11 cellular contexts compared by ENCODE assay signal in the genomic region with DNA sequence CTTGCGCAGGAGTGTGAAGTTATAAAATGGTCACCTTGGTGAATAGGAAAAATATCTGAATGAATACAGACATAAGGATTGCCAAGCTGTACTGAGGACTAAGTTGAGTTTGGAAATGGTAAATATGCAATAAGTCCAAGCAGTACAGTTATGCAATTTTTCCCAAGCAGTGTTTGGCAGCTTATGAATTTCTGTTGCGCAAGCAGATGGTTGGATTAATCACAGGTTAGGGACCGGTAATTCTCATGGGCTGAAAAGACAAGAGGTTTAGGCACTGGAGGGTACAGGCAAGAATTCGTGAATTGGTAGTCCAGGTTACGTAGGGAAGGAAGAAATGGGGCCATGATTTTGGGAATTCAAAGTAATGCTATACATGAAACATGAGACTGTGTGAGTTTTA.
A peak's percentile ranks its signal among the peaks of the same experiment; 100 is the strongest.
DNase-seq lines count a peak whose midpoint lies in the region; FAIRE-seq and TF ChIP-seq lines count a peak whose summit lies in the region.
"Had no signal": no experiment of that assay in that cellular context is flagged by ENCODE, and none has a peak within 500 bp of the region (broad histone marks: within the 10 kb centered on the region; RNA-seq: fewer than 3 reads in every experiment).

No MANE protein-coding gene starts in this region.

- H3K79me2 ChIP-seq in keratinocyte (ENCODE audit: control insufficient read depth, insufficient read depth, low read length) = no peaks in the 10 kb centered on the region

- no peak overlapping the region for H3K4me2 ChIP-seq in keratinocyte (ENCODE audit: control insufficient read depth, extremely low read depth, insufficient read depth, low read depth, low read length)

- H3K4me3 ChIP-seq in AG04449 (ENCODE audit: low read depth, low read length) = no peak overlapping the region
- no peak overlapping the region for H3K4me3 ChIP-seq in brain microvascular endothelial cell (ENCODE audit: low read depth, low read length)
- no peak overlapping the region for H3K4me3 ChIP-seq in keratinocyte (ENCODE audit: control insufficient read depth in 2 of 3, extremely low read depth in 1 of 3, insufficient read depth in 2 of 3, low read depth in 1 of 3, low read length in 3 of 3)

- H3K27me3 ChIP-seq in brain microvascular endothelial cell (replicated peaks) = no peaks in the 10 kb centered on the region
- H3K27me3 ChIP-seq in keratinocyte (ENCODE audit: control insufficient read depth, extremely low read depth, insufficient read depth, low read length) = no peaks in the 10 kb centered on the region
- H3K27me3 ChIP-seq: breast epithelium had no signal

- no peaks in the 10 kb centered on the region for H3K9me3 ChIP-seq in keratinocyte (ENCODE audit: control insufficient read depth, low read depth, low read length)

- dilution Hi-C loops in keratinocyte (cut with MboI; ENCODE audit: extremely low pct_ligation_motif_present, low sequenced_read_pairs) = no loop called here

- no peak overlapping the region for H3K27ac ChIP-seq in brain microvascular endothelial cell
- no peak overlapping the region for H3K27ac ChIP-seq in keratinocyte (ENCODE audit: control insufficient read depth, insufficient read depth, low read length)
- H3K27ac ChIP-seq: breast epithelium had no signal

- POLR2A ChIA-PET in AG04449 (lab: Yijun Ruan, JAX) = no interaction called here

- H3K9ac ChIP-seq in keratinocyte (ENCODE audit: control insufficient read depth, extremely low read depth, insufficient read depth, low read length) = no peak overlapping the region

- H3K9me1 ChIP-seq in keratinocyte (ENCODE audit: control insufficient read depth, extremely low read depth, insufficient read depth, low read length) = no peaks in the 10 kb centered on the region

- H4K20me1 ChIP-seq in keratinocyte (ENCODE audit: control insufficient read depth, extremely low read depth, insufficient read depth, low read length) = no peaks in the 10 kb centered on the region

- H3K36me3 ChIP-seq in brain microvascular endothelial cell (replicated peaks) (no peaks in the 10 kb centered on the region), keratinocyte (ENCODE audit: control insufficient read depth in 2 of 2, extremely low read depth in 1 of 2, insufficient read depth in 2 of 2, low read length in 2 of 2) (no peaks in the 10 kb centered on the region)
- H3K36me3 ChIP-seq: breast epithelium had no signal

- no peak for TF ChIP-seq CTCF in AG04449 (IDR thresholded peaks at IDR 0.05; ENCODE audit: insufficient read depth, low read length, missing control alignments)
- no peak for TF ChIP-seq CTCF in brain microvascular endothelial cell (IDR thresholded peaks at IDR 0.05; ENCODE audit: low read depth, low read length, missing control alignments)
- no peak for TF ChIP-seq CTCF in keratinocyte (optimal IDR thresholded peaks at IDR 0.05 in 1 of 3, IDR thresholded peaks at IDR 0.05 in 1 of 3, conservative IDR thresholded peaks at IDR 0.05 in 1 of 3; ENCODE audit: extremely low read depth in 1 of 3, insufficient read depth in 2 of 3, low read length in 3 of 3)

- no peak overlapping the region for H2AFZ ChIP-seq in keratinocyte (ENCODE audit: control insufficient read depth, low read length)

- DNase-seq in AG04449 (ENCODE audit: low read depth, low spot score) (peak; percentile 29), HS-5 (ENCODE audit: low read depth) (peak; percentile 49), brain microvascular endothelial cell (peak; percentile 27), keratinocyte (ENCODE audit: low read depth, low spot score) (no peak), putamen (ENCODE audit: low spot score) (no peak), NCI-H526 treated with DMSO at 0.1 percent for 48 hours (lab: John Stamatoyannopoulos, UW) (no peak), SKM-1 treated with dmso at 0.1 percent for 144 hours (lab: John Stamatoyannopoulos, UW; ENCODE audit: unreplicated experiment) (no peak), NCI-H1417 treated with DMSO at 0.1 percent for 48 hours (lab: John Stamatoyannopoulos, UW) (no peak)
- DNase-seq: NCI-H1048, substantia nigra had no signal

- H3K4me1 ChIP-seq in keratinocyte (ENCODE audit: control insufficient read depth, extremely low read depth, insufficient read depth, low read length) = no peaks in the 10 kb centered on the region
- H3K4me1 ChIP-seq: breast epithelium had no signal

- in situ Hi-C loops in brain microvascular endothelial cell (cut with HindIII; ENCODE audit: low pct_ligation_motif_present, low sequenced_read_pairs) = no loop called here

- peak; percentile 63 for FAIRE-seq in keratinocyte (lab: Jason Lieb, UNC)

- CTCF ChIA-PET in AG04449 (lab: Yijun Ruan, JAX) = interaction anchor here (1.3 kb wide), 1 partner anchor 9 kb away, joined by 3 read pairs; no protein-coding TSS in a partner anchor

Comparison
In these comparisons a context has a peak if more than half of its experiments do, and no peak if none do; other contexts are left out.
1. DNase-seq: peak in AG04449 (single experiment), HS-5 (single experiment) and brain microvascular endothelial cell (single experiment); none in keratinocyte (single experiment), putamen (single experiment), NCI-H526 treated with DMSO at 0.1 percent for 48 hours (single experiment), SKM-1 treated with dmso at 0.1 percent for 144 hours (single experiment) and NCI-H1417 treated with DMSO at 0.1 percent for 48 hours (single experiment).